22 cellular contexts compared by ENCODE assay signal in the genomic region with DNA sequence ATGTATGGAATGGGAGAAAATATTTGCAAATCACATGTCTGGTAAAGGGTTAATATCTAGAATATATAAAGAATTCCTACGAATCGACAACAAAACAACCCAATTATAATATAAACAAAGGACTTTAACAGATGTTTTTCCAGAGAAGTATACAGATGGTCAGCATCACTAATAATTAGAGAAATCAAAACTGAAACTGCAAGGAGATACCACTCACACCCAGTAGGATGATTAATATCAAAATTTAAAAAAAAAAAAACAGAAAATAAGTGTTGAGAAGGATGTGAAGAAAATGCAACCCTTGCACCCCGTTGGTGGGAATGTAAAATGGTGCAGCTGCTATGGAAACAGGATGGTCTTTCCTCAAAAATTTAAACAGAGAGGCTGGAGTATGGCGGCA. TPM values are rescaled to one million over a fixed set of nuclear protein-coding genes. Genes with fewer than 3 reads are reported as not detected.
"Had no signal": no experiment of that assay in that cellular context is flagged by ENCODE, and none has a peak within 500 bp of the region (broad histone marks: within the 10 kb centered on the region; RNA-seq: fewer than 3 reads in every experiment).

No MANE protein-coding gene starts in this region.

- H3K4me1 ChIP-seq: right atrium auricular region had no signal

- H3K27me3 ChIP-seq: hepatocyte, ovary, right atrium auricular region, suprapubic skin, thyroid gland had no signal

- H3K9me3 ChIP-seq: ovary, right atrium auricular region, suprapubic skin, thyroid gland had no signal

- DNase-seq: cerebellar nuclear complex; erythroblast; glutamatergic neuron; left colon; mammary epithelial cell; naive thymus-derived CD4-positive, alpha-beta T cell; nucleus accumbens; ovary; stimulated activated CD4-positive, alpha-beta T cell treated with anti-CD3 and anti-CD28 coated beads, Interleukin-2, amount 100 ng/mL, for 48 hours; stimulated activated naive CD8-positive, alpha-beta T cell treated with anti-CD3 and anti-CD28 coated beads, Interleukin-15, Interleukin-2, amounts not matched to agents 100 U/mL and 50 U/mL, for 24 hours had no signal

- H3K79me2 ChIP-seq: hepatocyte had no signal

- H3K4me3 Mint-ChIP-seq: dendritic cell treated with granulocyte-macrophage colony-stimulating factor and Interleukin-4, amounts not matched to agents 40 ng/mL and 50 ng/mL, for 4 days; naive thymus-derived CD4-positive, alpha-beta T cell; neural crest cell; type B pancreatic cell had no signal

- H2AFZ ChIP-seq: hepatocyte had no signal

- H3K4me2 ChIP-seq: hepatocyte, smooth muscle cell had no signal

- H3K9me3 Mint-ChIP-seq: dendritic cell treated with granulocyte-macrophage colony-stimulating factor and Interleukin-4, amounts not matched to agents 40 ng/mL and 50 ng/mL, for 4 days; naive thymus-derived CD4-positive, alpha-beta T cell; neural crest cell; type B pancreatic cell had no signal

- FAIRE-seq: colon, endothelial cell of umbilical vein, frontal cortex, urothelium cell line had no signal

- H3K27ac Mint-ChIP-seq: dendritic cell treated with granulocyte-macrophage colony-stimulating factor and Interleukin-4, amounts not matched to agents 40 ng/mL and 50 ng/mL, for 4 days; naive thymus-derived CD4-positive, alpha-beta T cell; type B pancreatic cell had no signal

- H3K27ac ChIP-seq: hepatocyte, ovary, right atrium auricular region, suprapubic skin, thyroid gland had no signal

- H3K4me3 ChIP-seq: hepatocyte, ovary, right atrium auricular region, smooth muscle cell, suprapubic skin, thyroid gland had no signal

- H3K27me3 Mint-ChIP-seq: dendritic cell treated with granulocyte-macrophage colony-stimulating factor and Interleukin-4, amounts not matched to agents 40 ng/mL and 50 ng/mL, for 4 days; naive thymus-derived CD4-positive, alpha-beta T cell; type B pancreatic cell had no signal

- ATAC-seq: left colon; naive thymus-derived CD4-positive, alpha-beta T cell; stimulated activated naive CD8-positive, alpha-beta T cell treated with anti-CD3 and anti-CD28 coated beads, Interleukin-15, Interleukin-2, amounts not matched to agents 100 U/mL and 50 U/mL, for 24 hours had no signal

- H3K36me3 ChIP-seq: ovary, right atrium auricular region, suprapubic skin, thyroid gland had no signal

RNA-seq across cellular contexts. Expression of gene F2RL2, which starts 58.1 kb away (rescaled TPM):
- total RNA-seq: naive thymus-derived CD4-positive, alpha-beta T cell; neural crest cell had no signal
